1 cellular context compared by ENCODE assay signal in genomic region chr15:29014493-29014892, GRCh38.
TF ChIP-seq lines count a peak whose summit lies in the region.

No MANE protein-coding gene starts in this region.

TF ChIP-seq in HepG2, 621 proteins besides CTCF, POLR2A, EP300 and RAD21 (continued from another document):
- no peak for TF ChIP-seq ZBTB49 (CRISPR knock-in tag; IDR thresholded peaks at IDR 0.05; ENCODE audit: borderline replicate concordance)
- no peak for TF ChIP-seq ZNF577 (CRISPR knock-in tag; IDR thresholded peaks at IDR 0.05; ENCODE audit: borderline replicate concordance, low read depth)
- no peak for TF ChIP-seq RBM22 (optimal IDR thresholded peaks at IDR 0.05; ENCODE audit: low read length)
- no peak for TF ChIP-seq FOXC1 (CRISPR knock-in tag; IDR thresholded peaks at IDR 0.05; ENCODE audit: borderline replicate concordance)
- TF ChIP-seq ZNF496 (CRISPR knock-in tag; IDR thresholded peaks at IDR 0.05; ENCODE audit: insufficient replicate concordance) = no peak
- TF ChIP-seq ARID5B (CRISPR knock-in tag; IDR thresholded peaks at IDR 0.05) = no peak
- no peak for TF ChIP-seq ZNF142 (CRISPR knock-in tag; IDR thresholded peaks at IDR 0.05)
